19 cellular contexts compared by ENCODE assay signal in genomic region chr17:1576500-1576899, GRCh38. TPM values are rescaled to one million over a fixed set of nuclear protein-coding genes. Genes with fewer than 3 reads are reported as not detected.
A peak's percentile ranks its signal among the peaks of the same experiment; 100 is the strongest.
DNase-seq lines count a peak whose midpoint lies in the region; ATAC-seq and TF ChIP-seq lines count a peak whose summit lies in the region.
"Had no signal": no experiment of that assay in that cellular context is flagged by ENCODE, and none has a peak within 500 bp of the region (broad histone marks: within the 10 kb centered on the region; RNA-seq: fewer than 3 reads in every experiment).

No MANE protein-coding gene starts in this region.

- H3K27ac ChIP-seq in right atrium auricular region (peak overlapping the region; percentile 84), gastroesophageal sphincter (peak overlapping the region in 3 of 4 donors; percentile 82 to 84 (median 84)), sigmoid colon (peak overlapping the region; percentile 83 to 92 (median 88)), upper lobe of right lung (peak overlapping the region; percentile 87)
- H3K27ac ChIP-seq: foreskin keratinocyte, KMS-11 had no signal

- no peak for ATAC-seq in left cardiac atrium
- ATAC-seq in gastroesophageal sphincter: no peak
- no peak for ATAC-seq in upper lobe of right lung
- ATAC-seq in activated T-helper 17 cell treated with anti-CD3 and anti-CD28 coated beads, Interleukin-2, amount 50 U/mL, for 72 hours (replicated peaks): no peak
- ATAC-seq in HG03342 (IDR thresholded peaks at IDR 0.05; ENCODE audit: unreplicated experiment): no peak

- H3K4me3 ChIP-seq in right atrium auricular region (no peak overlapping the region), gastroesophageal sphincter (no peak overlapping the region), sigmoid colon (no peak overlapping the region), upper lobe of right lung (no peak overlapping the region)
- H3K4me3 ChIP-seq: A549 had no signal

- H3K27ac Mint-ChIP-seq in activated T-helper 17 cell treated with anti-CD3 and anti-CD28 coated beads, Interleukin-2, amount 50 U/mL, for 72 hours: no peak overlapping the region
- H3K27ac Mint-ChIP-seq: activated naive CD8-positive, alpha-beta T cell treated with anti-CD3 and anti-CD28 coated beads, Interleukin-2, amount 10 ng/mL, durations not matched to agents 7 days and 5 days had no signal

- H3K9me3 Mint-ChIP-seq in activated T-helper 17 cell treated with anti-CD3 and anti-CD28 coated beads, Interleukin-2, amount 50 U/mL, for 72 hours: no peaks in the 10 kb centered on the region
- H3K9me3 Mint-ChIP-seq: activated naive CD8-positive, alpha-beta T cell treated with anti-CD3 and anti-CD28 coated beads, Interleukin-2, amount 10 ng/mL, durations not matched to agents 7 days and 5 days; central memory CD8-positive, alpha-beta T cell; memory B cell; nephron had no signal

- 87% methylated on average over 3 of the region's 15 CpGs; no CpG with 5 or more reads in 1 of the 2 donors for WGBS in gastroesophageal sphincter (ENCODE audit: low coverage in 1 of 2), 2 donors
- 83 to 90% methylated on average over 15 of the region's 15 CpGs for WGBS in sigmoid colon, 2 donors

- TF ChIP-seq EP300 in gastroesophageal sphincter (IDR thresholded peaks at IDR 0.05): no peak
- TF ChIP-seq EP300 in sigmoid colon (IDR thresholded peaks at IDR 0.05): no peak

- no peaks in the 10 kb centered on the region for H3K27me3 Mint-ChIP-seq in activated T-helper 17 cell treated with anti-CD3 and anti-CD28 coated beads, Interleukin-2, amount 50 U/mL, for 72 hours
- H3K27me3 Mint-ChIP-seq: activated naive CD8-positive, alpha-beta T cell treated with anti-CD3 and anti-CD28 coated beads, Interleukin-2, amount 10 ng/mL, durations not matched to agents 7 days and 5 days; central memory CD8-positive, alpha-beta T cell; memory B cell had no signal

- no peak overlapping the region for H3K4me3 Mint-ChIP-seq in activated T-helper 17 cell treated with anti-CD3 and anti-CD28 coated beads, Interleukin-2, amount 50 U/mL, for 72 hours
- H3K4me3 Mint-ChIP-seq: activated naive CD8-positive, alpha-beta T cell treated with anti-CD3 and anti-CD28 coated beads, Interleukin-2, amount 10 ng/mL, durations not matched to agents 7 days and 5 days; central memory CD8-positive, alpha-beta T cell; memory B cell; nephron had no signal

- no peaks in the 10 kb centered on the region for H3K36me3 Mint-ChIP-seq in activated T-helper 17 cell treated with anti-CD3 and anti-CD28 coated beads, Interleukin-2, amount 50 U/mL, for 72 hours (ENCODE audit: low read depth)
- H3K36me3 Mint-ChIP-seq: activated naive CD8-positive, alpha-beta T cell treated with anti-CD3 and anti-CD28 coated beads, Interleukin-2, amount 10 ng/mL, durations not matched to agents 7 days and 5 days had no signal

- DNase-seq in right atrium auricular region (ENCODE audit: low spot score) (no peak), left cardiac atrium (no peak), sigmoid colon (no peak), upper lobe of right lung (no peak), medulla oblongata (ENCODE audit: extremely low spot score) (no peak)
- DNase-seq: activated naive CD8-positive, alpha-beta T cell treated with anti-CD3 and anti-CD28 coated beads, Interleukin-2, amount 10 ng/mL, durations not matched to agents 7 days and 5 days; activated T-cell treated with anti-CD3 and anti-CD28 coated beads, Interleukin-2, amount 50 U/mL, for 1 hour; NCI-H1048; stimulated activated CD4-positive, alpha-beta T cell treated with anti-CD3 and anti-CD28 coated beads, Interleukin-4, amount 100 ng/mL, for 1 hour; SW 1271 had no signal

- no peaks in the 10 kb centered on the region for H3K36me3 ChIP-seq in right atrium auricular region
- H3K36me3 ChIP-seq in gastroesophageal sphincter: no peaks in the 10 kb centered on the region
- no peaks in the 10 kb centered on the region for H3K36me3 ChIP-seq in sigmoid colon
- no peaks in the 10 kb centered on the region for H3K36me3 ChIP-seq in upper lobe of right lung

- TF ChIP-seq POLR2A in gastroesophageal sphincter (IDR thresholded peaks at IDR 0.05): no peak
- no peak for TF ChIP-seq POLR2A in sigmoid colon (IDR thresholded peaks at IDR 0.05)

- TF ChIP-seq CTCF in right atrium auricular region (IDR thresholded peaks at IDR 0.05) (no peak), gastroesophageal sphincter (IDR thresholded peaks at IDR 0.05) (no peak), sigmoid colon (IDR thresholded peaks at IDR 0.05) (no peak), upper lobe of right lung (IDR thresholded peaks at IDR 0.05) (no peak)

- intact Hi-C loops in left cardiac atrium (cut with DNase I) (no loop called here), sigmoid colon (cut with DNase I) (loop anchor here (1.0 to 10.0 kb wide), 3 partner anchors 72 to 208 kb away; no protein-coding TSS in a partner anchor), upper lobe of right lung (cut with DNase I) (no loop called here)

- no peaks in the 10 kb centered on the region for H3K27me3 ChIP-seq in right atrium auricular region
- no peaks in the 10 kb centered on the region for H3K27me3 ChIP-seq in gastroesophageal sphincter
- H3K27me3 ChIP-seq in sigmoid colon: no peaks in the 10 kb centered on the region
- H3K27me3 ChIP-seq in upper lobe of right lung: no peaks in the 10 kb centered on the region
- H3K27me3 ChIP-seq: foreskin keratinocyte had no signal

- H3K9me3 ChIP-seq in right atrium auricular region (no peaks in the 10 kb centered on the region), gastroesophageal sphincter (no peaks in the 10 kb centered on the region), sigmoid colon (no peaks in the 10 kb centered on the region), upper lobe of right lung (no peaks in the 10 kb centered on the region)
- H3K9me3 ChIP-seq: A549 had no signal

- no peaks in the 10 kb centered on the region for H3K4me1 Mint-ChIP-seq in activated T-helper 17 cell treated with anti-CD3 and anti-CD28 coated beads, Interleukin-2, amount 50 U/mL, for 72 hours
- H3K4me1 Mint-ChIP-seq: central memory CD8-positive, alpha-beta T cell had no signal

- peaks cover 0 to 39% of the 10 kb centered on the region in 2 donors for H3K4me1 ChIP-seq in right atrium auricular region
- H3K4me1 ChIP-seq in gastroesophageal sphincter: peaks cover 0 to 49% (median 31%) of the 10 kb centered on the region in 3 donors
- H3K4me1 ChIP-seq in sigmoid colon: peaks cover 0 to 42% (median 37%) of the 10 kb centered on the region in 4 donors
- peaks cover 50% of the 10 kb centered on the region for H3K4me1 ChIP-seq in upper lobe of right lung
- H3K4me1 ChIP-seq: foreskin keratinocyte had no signal

RNA-seq across cellular contexts. Expression of gene PITPNA, which starts 13.9 kb away (rescaled TPM):
- total RNA-seq in right atrium auricular region (10 to 100 TPM; 35.1 to 39.6 TPM), left cardiac atrium (10 to 100 TPM; 43.9 to 58.3 TPM), gastroesophageal sphincter (10 to 100 TPM; 40.8 to 61.1 (median 45.5) TPM), sigmoid colon (10 to 100 TPM; 28.5 to 45.1 (median 34.4) TPM), upper lobe of right lung (81.9 TPM)
- 10 to 100 TPM; 33.8 to 41.9 (median 37.8) TPM for polyA plus RNA-seq in sigmoid colon
- 10 to 100 TPM; 28.8 to 45.0 TPM for total RNA-seq in activated T-helper 17 cell treated with anti-CD3 and anti-CD28 coated beads, Interleukin-2, amount 50 U/mL, for 72 hours

RNA-seq across cellular contexts. Expression of gene SLC43A2, which starts 52.1 kb away (rescaled TPM):
- total RNA-seq in right atrium auricular region: 1 to 10 TPM; 3.6 to 9.8 TPM
- 1 to 10 TPM; 7.4 to 8.2 TPM for total RNA-seq in left cardiac atrium
- 10 to 100 TPM in 3 of 4 donors, 1 to 10 TPM in 1; 6.4 to 16.8 (median 10.4) TPM for total RNA-seq in gastroesophageal sphincter
- total RNA-seq in sigmoid colon: 1 to 10 TPM; 7.1 to 9.2 (median 7.9) TPM
- 10 to 100 TPM in 1 of 3 donors, 1 to 10 TPM in 2; 2.4 to 16.5 (median 4.4) TPM for polyA plus RNA-seq in sigmoid colon
- total RNA-seq in upper lobe of right lung: 39.9 TPM
- 1 to 10 TPM in 1 of 2 donors, under 1 TPM in 1; 0.52 to 1.6 TPM for total RNA-seq in activated T-helper 17 cell treated with anti-CD3 and anti-CD28 coated beads, Interleukin-2, amount 50 U/mL, for 72 hours
